8 cellular contexts compared by ENCODE assay signal in genomic region chr7:27174077-27175004, GRCh38. TPM values are rescaled to one million over a fixed set of nuclear protein-coding genes. Genes with fewer than 3 reads are reported as not detected.
A peak's percentile ranks its signal among the peaks of the same experiment; 100 is the strongest.
DNase-seq lines count a peak whose midpoint lies in the region; ATAC-seq and TF ChIP-seq lines count a peak whose summit lies in the region.

HOXA10 (minus strand) TSS chr7:27174320; CDS start chr7:27174306, 14 bp downstream.

- no peak for TF ChIP-seq RAD21 in HCT116 (IDR thresholded peaks at IDR 0.05; ENCODE audit: low read depth)

- peak within 1 kb of the TSS; percentile 97 for H3K4me2 ChIP-seq in HCT116 (ENCODE audit: low read length)

- no TSS peak for BruUV-seq in HCT116 (replicated peaks; lab: Mats Ljungman, UMichigan)

- peaks cover 88% of the 10 kb centered on the region for H3K27me3 ChIP-seq in AG04450 (ENCODE audit: control insufficient read depth, insufficient read depth, low read length)
- H3K27me3 ChIP-seq in HCT116 (ENCODE audit: insufficient read depth, low read length): no peaks in the 10 kb centered on the region
- H3K27me3 ChIP-seq in testis: no peaks in the 10 kb centered on the region

- TF ChIP-seq POLR2A in HCT116 (IDR thresholded peaks at IDR 0.05; ENCODE audit: borderline replicate concordance, extremely low read depth, insufficient read depth, insufficient read length) (peak; percentile 22), testis (IDR thresholded peaks at IDR 0.05) (no peak)

- H3K27ac ChIP-seq in AG04450 (ENCODE audit: low read depth, low read length) (no peak within 1 kb of the TSS), HCT116 (ENCODE audit: low read depth, low read length) (peak within 1 kb of the TSS; percentile 91), testis (no peak within 1 kb of the TSS)

- DNase-seq in AG04450 (ENCODE audit: low read depth, low spot score) (no peak), HCT116 (ENCODE audit: low read depth, low spot score) (no peak), left kidney (ENCODE audit: low read depth, low spot score) (peak; percentile 94), testis (no peak), NCI-H2107 treated with DMSO at 0.1 percent for 48 hours (lab: John Stamatoyannopoulos, UW; ENCODE audit: unreplicated experiment) (no peak), middle frontal gyrus (ENCODE audit: extremely low spot score, low spot score) (no peak)
- DNase-seq in activated T-cell treated with anti-CD3 and anti-CD28 coated beads, Interleukin-2, amount 50 U/mL, for 24 hours: peak; percentile 38

- H3K9me3 ChIP-seq in AG04450 (ENCODE audit: control insufficient read depth, insufficient read depth, low read length) (peaks cover 11% of the 10 kb centered on the region; the same call in 1 of the 2 replicates), HCT116 (ENCODE audit: control insufficient read depth in 1 of 2, insufficient read depth in 1 of 2, low read depth in 1 of 2, low read length in 2 of 2) (no peaks in the 10 kb centered on the region), testis (no peaks in the 10 kb centered on the region)

- no peaks in the 10 kb centered on the region for H3K9me2 ChIP-seq in HCT116 (ENCODE audit: insufficient read depth)

- H3K9me3 Mint-ChIP-seq in activated T-cell treated with anti-CD3 and anti-CD28 coated beads, Interleukin-2, amount 50 U/mL, for 24 hours: no peaks in the 10 kb centered on the region

- H3K79me2 ChIP-seq in HCT116 (ENCODE audit: insufficient read depth, low read length): peaks cover 55% of the 10 kb centered on the region

- no peak within 1 kb of the TSS for H2AFZ ChIP-seq in HCT116 (ENCODE audit: low read depth, low read length, poor library complexity, severe bottlenecking)

- intact Hi-C loops in HCT116 (cut with micrococcal nuclease): no loop called here
- intact Hi-C loops in testis (cut with DNase I; ENCODE audit: low total_unique reads): no loop called here

- H3K36me3 Mint-ChIP-seq in activated T-cell treated with anti-CD3 and anti-CD28 coated beads, Interleukin-2, amount 50 U/mL, for 24 hours (ENCODE audit: low read depth): no peaks in the 10 kb centered on the region

- H3K4me1 ChIP-seq in HCT116 (ENCODE audit: control insufficient read depth in 1 of 2, insufficient read depth in 2 of 2, low read length in 2 of 2) (peaks cover 30 to 51% of the 10 kb centered on the region in 2 experiments), testis (peaks cover 12% of the 10 kb centered on the region)

- POLR2A ChIA-PET in AG04450 (lab: Yijun Ruan, JAX): no interaction called here
- POLR2A ChIA-PET in HCT116 (lab: Charles Lee): interaction anchor here (2.2 kb wide), 1 partner anchor 10 kb away, joined by 7 read pairs; the partner anchor contains the start of gene HOXA11

- RAD21 ChIA-PET in HCT116 (lab: Charles Lee; ENCODE audit: low non-redundant PET in 1 of 2, low total read pairs in 2 of 2, uncharacterized antibody in 2 of 2, unreplicated experiment in 2 of 2): no interaction called here

- ATAC-seq in HCT116 (peak; percentile 31), GM21737 (IDR thresholded peaks at IDR 0.05; ENCODE audit: unreplicated experiment) (no peak)

- H3K9ac ChIP-seq in HCT116 (ENCODE audit: low read length): peak within 1 kb of the TSS; percentile 89

- H3K4me3 ChIP-seq in AG04450 (ENCODE audit: low read depth, low read length): peak within 1 kb of the TSS; percentile 25
- peak within 1 kb of the TSS; percentile 66 to 77 for H3K4me3 ChIP-seq in HCT116 (replicated peaks in 1 of 2; ENCODE audit: low read depth in 1 of 2, low read length in 2 of 2)
- H3K4me3 ChIP-seq in testis: peak within 1 kb of the TSS; percentile 39 to 53

- H3K36me3 ChIP-seq in HCT116 (ENCODE audit: control insufficient read depth in 1 of 2, insufficient read depth in 2 of 2, low read length in 2 of 2): no peaks in the 10 kb centered on the region
- no peaks in the 10 kb centered on the region for H3K36me3 ChIP-seq in testis (ENCODE audit: low read depth, missing control alignments)

- CTCF ChIA-PET in AG04450 (lab: Charles Lee): interaction anchor here (0.6 to 4.2 kb wide), 3 partner anchors 13 to 1281 kb away, joined by 3 to 17 read pairs (median 3); no protein-coding TSS in a partner anchor
- CTCF ChIA-PET in HCT116 (lab: Charles Lee): no interaction called here

- 9 to 18% methylated on average over 7 to 68 of the region's 68 CpGs for WGBS in testis, 2 donors

- no peak for TF ChIP-seq CTCF in AG04450 (IDR thresholded peaks at IDR 0.05; ENCODE audit: low read depth, low read length)
- TF ChIP-seq CTCF in HCT116 (IDR thresholded peaks at IDR 0.05 in 2 of 3, conservative IDR thresholded peaks at IDR 0.05 in 1 of 3; ENCODE audit: borderline replicate concordance in 1 of 3, insufficient read depth in 1 of 3, low read depth in 2 of 3, low read length in 2 of 3): no peak
- no peak for TF ChIP-seq CTCF in testis (IDR thresholded peaks at IDR 0.05)

- peak within 1 kb of the TSS; percentile 44 for H3K4me3 Mint-ChIP-seq in activated T-cell treated with anti-CD3 and anti-CD28 coated beads, Interleukin-2, amount 50 U/mL, for 24 hours

- no peaks in the 10 kb centered on the region for H4K20me1 ChIP-seq in HCT116 (ENCODE audit: insufficient read depth)

- H3K27me3 Mint-ChIP-seq in activated T-cell treated with anti-CD3 and anti-CD28 coated beads, Interleukin-2, amount 50 U/mL, for 24 hours: peaks cover 82% of the 10 kb centered on the region

- no peak within 1 kb of the TSS for H3K27ac Mint-ChIP-seq in activated T-cell treated with anti-CD3 and anti-CD28 coated beads, Interleukin-2, amount 50 U/mL, for 24 hours

- H3K4me1 Mint-ChIP-seq in activated T-cell treated with anti-CD3 and anti-CD28 coated beads, Interleukin-2, amount 50 U/mL, for 24 hours (ENCODE audit: low read depth): peaks cover 21% of the 10 kb centered on the region

TF ChIP-seq in HCT116, 20 proteins besides CTCF, POLR2A, EP300 and RAD21:
- 0 out of 2 replicates have a peak, but pooled peaks have one; percentile 38 for TF ChIP-seq POLR2AphosphoS5 (IDR thresholded peaks at IDR 0.05; ENCODE audit: low read depth, low read length)
- no peak for TF ChIP-seq ZNF274 (IDR thresholded peaks at IDR 0.05; ENCODE audit: low read depth, low read length)

RNA-seq across cellular contexts. Expression of gene HOXA10, which starts in this region (rescaled TPM):
- 0.36 and 0.47 TPM in 2 replicates for polyA plus RNA-seq in AG04450 (2011; rRNA removed)
- 0.28 and 0.56 TPM in 2 replicates for polyA minus RNA-seq in AG04450 (2011; rRNA and poly(A)+ RNA removed)
- total RNA-seq in HCT116 (2021; ENCODE audit: unreplicated experiment): 19.6 TPM
- polyA plus RNA-seq in HCT116 (2012): 7.9 and 13.3 TPM in 2 replicates
- total RNA-seq in testis: 1 to 10 TPM in 1 of 2 donors, under 1 TPM in 1; 0.31 to 1.8 TPM
- polyA plus RNA-seq in testis (ENCODE audit: insufficient read depth, low read depth, low replicate concordance): 1.6 TPM

Comparison
In these comparisons a context has a peak if more than half of its experiments do, and no peak if none do; other contexts are left out.
1. DNase-seq: peak in activated T-cell treated with anti-CD3 and anti-CD28 coated beads, Interleukin-2, amount 50 U/mL, for 24 hours (single experiment) and left kidney (single experiment); none in AG04450 (single experiment), HCT116 (single experiment), testis (single experiment), NCI-H2107 treated with DMSO at 0.1 percent for 48 hours (single experiment) and middle frontal gyrus (single experiment).
2. Peak in every context shown above with its lines, with median percentiles within 50 percentile points of each other: H3K4me3 ChIP-seq.